Comparison of ENCODE assay signal across 10 cellular contexts in genomic region chr22:17777717-17778044, GRCh38. TPM values are rescaled to one million over a fixed set of nuclear protein-coding genes. Genes with fewer than 3 reads are reported as not detected.
A peak's percentile ranks its signal among the peaks of the same experiment; 100 is the strongest.
DNase-seq lines count a peak whose midpoint lies in the region; ATAC-seq and TF ChIP-seq lines count a peak whose summit lies in the region.
"Had no signal": no experiment of that assay in that cellular context is flagged by ENCODE, and none has a peak within 500 bp of the region (broad histone marks: within the 10 kb centered on the region; RNA-seq: fewer than 3 reads in every experiment).

No MANE protein-coding gene starts in this region.

- H3K27me3 Mint-ChIP-seq in activated naive CD8-positive, alpha-beta T cell treated with anti-CD3 and anti-CD28 coated beads for 36 hours: no peaks in the 10 kb centered on the region

- 56 to 88% methylated on average over 6 of the region's 6 CpGs for WGBS in upper lobe of left lung, 2 donors

- H3K9me3 ChIP-seq in left ventricle myocardium inferior (replicated peaks): no peaks in the 10 kb centered on the region
- no peaks in the 10 kb centered on the region for H3K9me3 ChIP-seq in mononuclear cell (ENCODE audit: low read depth, low read length)
- H3K9me3 ChIP-seq in upper lobe of left lung: no peaks in the 10 kb centered on the region
- H3K9me3 ChIP-seq in WERI-Rb-1 (ENCODE audit: severe bottlenecking): no peaks in the 10 kb centered on the region

- H3K9me3 Mint-ChIP-seq in activated naive CD8-positive, alpha-beta T cell treated with anti-CD3 and anti-CD28 coated beads for 36 hours: peaks cover 1% of the 10 kb centered on the region

- ATAC-seq in Right ventricle myocardium superior (ENCODE audit: poor library complexity) (no peak), upper lobe of left lung (ENCODE audit: low FRiP score in 2 of 2) (no peak)

- H3K27ac ChIP-seq in left ventricle myocardium inferior (replicated peaks) (peak overlapping the region; percentile 66), upper lobe of left lung (peak overlapping the region; percentile 81 to 89 (median 88)), WERI-Rb-1 (no peak overlapping the region)

- no peak for TF ChIP-seq EP300 in upper lobe of left lung (IDR thresholded peaks at IDR 0.05)

- peak overlapping the region; percentile 88 for H3K4me3 Mint-ChIP-seq in activated naive CD8-positive, alpha-beta T cell treated with anti-CD3 and anti-CD28 coated beads for 36 hours

- TF ChIP-seq CTCF in left ventricle myocardium inferior (IDR thresholded peaks at IDR 0.05; ENCODE audit: borderline replicate concordance) (no peak), upper lobe of left lung (IDR thresholded peaks at IDR 0.05) (no peak), WERI-Rb-1 (IDR thresholded peaks at IDR 0.05; ENCODE audit: low read depth, low read length) (no peak)

- intact Hi-C loops in left ventricle myocardium inferior (cut with micrococcal nuclease): no loop called here
- intact Hi-C loops in Right ventricle myocardium superior (cut with DNase I): no loop called here

- H3K4me1 Mint-ChIP-seq in activated naive CD8-positive, alpha-beta T cell treated with anti-CD3 and anti-CD28 coated beads for 36 hours: peaks cover 72% of the 10 kb centered on the region

- no peaks in the 10 kb centered on the region for H3K27me3 ChIP-seq in left ventricle myocardium inferior (ENCODE audit: low read depth)
- no peaks in the 10 kb centered on the region for H3K27me3 ChIP-seq in mononuclear cell (ENCODE audit: insufficient read depth, low read length)
- H3K27me3 ChIP-seq in upper lobe of left lung: no peaks in the 10 kb centered on the region
- no peaks in the 10 kb centered on the region for H3K27me3 ChIP-seq in WERI-Rb-1 (ENCODE audit: insufficient read depth, low read depth, severe bottlenecking)

- H3K27ac Mint-ChIP-seq in activated naive CD8-positive, alpha-beta T cell treated with anti-CD3 and anti-CD28 coated beads for 36 hours: peak overlapping the region; percentile 99

- H3K36me3 Mint-ChIP-seq in activated naive CD8-positive, alpha-beta T cell treated with anti-CD3 and anti-CD28 coated beads for 36 hours: peaks cover 7% of the 10 kb centered on the region

- DNase-seq in left ventricle myocardium inferior (no peak), Right ventricle myocardium superior (no peak), upper lobe of left lung (no peak), WERI-Rb-1 (no peak), NCI-H1417 (lab: John Stamatoyannopoulos, UW) (no peak), middle frontal gyrus (ENCODE audit: extremely low spot score, low spot score) (no peak)
- DNase-seq in activated naive CD8-positive, alpha-beta T cell treated with anti-CD3 and anti-CD28 coated beads for 36 hours: no peak
- DNase-seq: cerebellar nuclear complex, glutamatergic neuron had no signal

- peaks cover 41% of the 10 kb centered on the region for H3K4me1 ChIP-seq in left ventricle myocardium inferior
- peaks cover 86% of the 10 kb centered on the region for H3K4me1 ChIP-seq in mononuclear cell (ENCODE audit: insufficient read depth, low read length)
- peaks cover 21 to 52% (median 38%) of the 10 kb centered on the region in 4 donors for H3K4me1 ChIP-seq in upper lobe of left lung

- H3K36me3 ChIP-seq in left ventricle myocardium inferior (no peaks in the 10 kb centered on the region), upper lobe of left lung (no peaks in the 10 kb centered on the region), WERI-Rb-1 (no peaks in the 10 kb centered on the region)

- H3K4me3 ChIP-seq in left ventricle myocardium inferior (peak overlapping the region; percentile 48), mononuclear cell (ENCODE audit: low read length) (peak overlapping the region; percentile 65), upper lobe of left lung (peak overlapping the region in 3 of 4 donors; percentile 30 to 45 (median 45)), WERI-Rb-1 (ENCODE audit: low read depth, low read length) (no peak overlapping the region)

- no peak for TF ChIP-seq POLR2A in upper lobe of left lung (IDR thresholded peaks at IDR 0.05)

RNA-seq across cellular contexts. Expression of gene BID, which starts 3.4 kb away (rescaled TPM):
- total RNA-seq in left ventricle myocardium inferior (14.5 TPM), Right ventricle myocardium superior (20.0 TPM), mononuclear cell (44.3 TPM), upper lobe of left lung (10 to 100 TPM; 10.5 to 55.9 (median 27.3) TPM)
- 10 to 100 TPM; 19.6 to 22.0 TPM for total RNA-seq in activated naive CD8-positive, alpha-beta T cell treated with anti-CD3 and anti-CD28 coated beads for 36 hours
